ENCODE assay signal across 17 cellular contexts in the genomic region with DNA sequence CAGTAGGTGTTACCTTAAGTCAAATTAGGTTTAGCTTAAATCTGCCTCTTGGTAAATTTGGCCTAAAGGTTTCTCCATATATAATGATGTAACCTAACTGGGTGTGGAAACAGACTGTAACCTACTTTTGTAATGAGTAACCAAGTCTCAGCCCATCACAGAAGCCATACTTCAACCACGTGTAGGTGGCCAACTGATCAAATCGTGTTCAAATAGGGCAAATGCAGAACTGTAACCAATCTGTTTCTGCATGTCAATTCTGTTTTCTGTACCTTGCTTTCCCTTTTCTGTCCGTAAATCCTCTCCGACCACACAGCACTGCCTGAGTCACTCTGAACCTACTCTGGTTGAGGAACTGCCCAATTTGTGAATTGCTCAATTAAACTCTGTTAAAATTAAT. TPM values are rescaled to one million over a fixed set of nuclear protein-coding genes. Genes with fewer than 3 reads are reported as not detected.
DNase-seq lines count a peak whose midpoint lies in the region; ATAC-seq, FAIRE-seq and TF ChIP-seq lines count a peak whose summit lies in the region.
"Had no signal": no experiment of that assay in that cellular context is flagged by ENCODE, and none has a peak within 500 bp of the region (broad histone marks: within the 10 kb centered on the region; RNA-seq: fewer than 3 reads in every experiment).

No MANE protein-coding gene starts in this region.

- no peaks in the 10 kb centered on the region for H3K36me3 Mint-ChIP-seq in activated CD4-positive, alpha-beta T cell treated with anti-CD3 and anti-CD28 coated beads, Interleukin-2, amount 10 ng/mL, durations not matched to agents 24 days and 14 days (ENCODE audit: low read depth)
- H3K36me3 Mint-ChIP-seq in endodermal cell (ENCODE audit: low read depth) (no peaks in the 10 kb centered on the region), endothelial cell (ENCODE audit: low read depth, unreplicated experiment) (no peaks in the 10 kb centered on the region)
- H3K36me3 Mint-ChIP-seq: memory B cell, neural progenitor cell had no signal

- H3K9me3 Mint-ChIP-seq in activated CD4-positive, alpha-beta T cell treated with anti-CD3 and anti-CD28 coated beads, Interleukin-2, amount 10 ng/mL, durations not matched to agents 24 days and 14 days = peaks cover 3% of the 10 kb centered on the region
- H3K9me3 Mint-ChIP-seq in endodermal cell (peaks cover 32% of the 10 kb centered on the region), endothelial cell (ENCODE audit: unreplicated experiment) (no peaks in the 10 kb centered on the region)

- H3K9me3 ChIP-seq in endodermal cell (ENCODE audit: control insufficient read depth, low read length) = peaks cover 15% of the 10 kb centered on the region

- DNase-seq in activated CD4-positive, alpha-beta T cell treated with anti-CD3 and anti-CD28 coated beads, Interleukin-2, amount 50 U/mL, for 48 hours = peak; percentile 2 to 19
- no peak for DNase-seq in activated CD4-positive, alpha-beta T cell treated with anti-CD3 and anti-CD28 coated beads, Interleukin-2, amount 10 ng/mL, durations not matched to agents 24 days and 14 days
- DNase-seq in bronchial epithelial cell (ENCODE audit: low read depth) = peak; percentile 85
- no peak for DNase-seq in head of caudate nucleus
- no peak for DNase-seq in endodermal cell
- DNase-seq in endothelial cell (ENCODE audit: low spot score) = no peak
- DNase-seq: dorsolateral prefrontal cortex, SW 1271 had no signal

- no peak overlapping the region for H3K27ac ChIP-seq in endodermal cell (ENCODE audit: low read depth, low read length)
- H3K27ac ChIP-seq: dorsolateral prefrontal cortex, neural progenitor cell had no signal

- peak; percentile 23 for FAIRE-seq in bronchial epithelial cell (lab: Jason Lieb, UNC)

- no peak overlapping the region for H3K4me3 Mint-ChIP-seq in activated CD4-positive, alpha-beta T cell treated with anti-CD3 and anti-CD28 coated beads, Interleukin-2, amount 10 ng/mL, durations not matched to agents 24 days and 14 days
- H3K4me3 Mint-ChIP-seq in endodermal cell = no peak overlapping the region
- H3K4me3 Mint-ChIP-seq in endothelial cell (ENCODE audit: unreplicated experiment) = no peak overlapping the region
- H3K4me3 Mint-ChIP-seq: memory B cell, neural progenitor cell, WTC11 had no signal

- H3K27me3 Mint-ChIP-seq in activated CD4-positive, alpha-beta T cell treated with anti-CD3 and anti-CD28 coated beads, Interleukin-2, amount 10 ng/mL, durations not matched to agents 24 days and 14 days = peaks cover 4% of the 10 kb centered on the region
- H3K27me3 Mint-ChIP-seq in endodermal cell (ENCODE audit: insufficient read depth) (peaks cover 2% of the 10 kb centered on the region), endothelial cell (ENCODE audit: unreplicated experiment) (no peaks in the 10 kb centered on the region)

- H3K27me3 ChIP-seq in bronchial epithelial cell (ENCODE audit: control insufficient read depth, insufficient read depth, low read length) (no peaks in the 10 kb centered on the region), endodermal cell (ENCODE audit: control insufficient read depth, insufficient read depth, low read length, poor library complexity, severe bottlenecking) (no peaks in the 10 kb centered on the region)
- H3K27me3 ChIP-seq: dorsolateral prefrontal cortex, neural progenitor cell had no signal

- H3K4me1 Mint-ChIP-seq in activated CD4-positive, alpha-beta T cell treated with anti-CD3 and anti-CD28 coated beads, Interleukin-2, amount 10 ng/mL, durations not matched to agents 24 days and 14 days = no peaks in the 10 kb centered on the region
- H3K4me1 Mint-ChIP-seq in endodermal cell (no peaks in the 10 kb centered on the region), endothelial cell (ENCODE audit: unreplicated experiment) (no peaks in the 10 kb centered on the region)
- H3K4me1 Mint-ChIP-seq: memory B cell, neural progenitor cell, WTC11 had no signal

- H3K4me3 ChIP-seq in bronchial epithelial cell (ENCODE audit: low read depth, low read length) = no peak overlapping the region
- no peak overlapping the region for H3K4me3 ChIP-seq in endodermal cell (ENCODE audit: low read length)
- H3K4me3 ChIP-seq: dorsolateral prefrontal cortex, HAP-1, neural progenitor cell had no signal

- H3K4me1 ChIP-seq in endodermal cell (ENCODE audit: control insufficient read depth, insufficient read depth, low read length) = no peaks in the 10 kb centered on the region
- H3K4me1 ChIP-seq: HAP-1, neural progenitor cell had no signal

- TF ChIP-seq CTCF in bronchial epithelial cell (IDR thresholded peaks at IDR 0.05; ENCODE audit: insufficient read depth, low read length, severe bottlenecking) = no peak
- TF ChIP-seq CTCF in endodermal cell (conservative IDR thresholded peaks at IDR 0.05) = no peak
- no peak for TF ChIP-seq CTCF in endothelial cell (IDR thresholded peaks at IDR 0.05; ENCODE audit: unreplicated experiment)

- peak; percentile 51 for ATAC-seq in GM18867 (IDR thresholded peaks at IDR 0.05; ENCODE audit: unreplicated experiment)
- peak; percentile 88 for ATAC-seq in HG03457 (IDR thresholded peaks at IDR 0.05; ENCODE audit: unreplicated experiment)
- ATAC-seq: WTC11 had no signal

- H3K27ac Mint-ChIP-seq in activated CD4-positive, alpha-beta T cell treated with anti-CD3 and anti-CD28 coated beads, Interleukin-2, amount 10 ng/mL, durations not matched to agents 24 days and 14 days = no peak overlapping the region
- H3K27ac Mint-ChIP-seq in endodermal cell (no peak overlapping the region), endothelial cell (ENCODE audit: unreplicated experiment) (no peak overlapping the region)
- H3K27ac Mint-ChIP-seq: activated T-helper 2 cell treated with anti-CD3 and anti-CD28 coated beads, Interferon-gamma antibody, Interleukin-2, Interleukin-4, amounts not matched to agents 10 μg/mL and 5 μg/mL and 100 μg/mL, durations not matched to agents 14 hours and 24 hours and 36 hours; memory B cell; neural progenitor cell; WTC11 had no signal

- H3K9ac ChIP-seq in endodermal cell (ENCODE audit: extremely low read depth, low read length, poor library complexity, severe bottlenecking) = no peak overlapping the region
- H3K9ac ChIP-seq: neural progenitor cell had no signal

- 91 to 100% methylated on average over 3 to 4 of the region's 4 CpGs for WGBS in endodermal cell (ENCODE audit: insufficient coverage in 1 of 2, insufficient read length in 1 of 2), 2 experiments

- H3K36me3 ChIP-seq in bronchial epithelial cell (ENCODE audit: control insufficient read depth, insufficient read depth, low read length) (no peaks in the 10 kb centered on the region), endodermal cell (ENCODE audit: control insufficient read depth, insufficient read depth, low read length) (no peaks in the 10 kb centered on the region)
- H3K36me3 ChIP-seq: HAP-1, neural progenitor cell had no signal

- intact Hi-C loops in activated CD4-positive, alpha-beta T cell treated with anti-CD3 and anti-CD28 coated beads, Interleukin-2, amount 10 ng/mL, durations not matched to agents 24 days and 14 days (cut with micrococcal nuclease) = no loop called here
- intact Hi-C loops in head of caudate nucleus (cut with DNase I) = no loop called here

RNA-seq across cellular contexts. Expression of gene PLA2R1, which starts 34.0 kb away (rescaled TPM):
- total RNA-seq in activated CD4-positive, alpha-beta T cell treated with anti-CD3 and anti-CD28 coated beads, Interleukin-2, amount 10 ng/mL, durations not matched to agents 24 days and 14 days = not detected in 2 replicates
- total RNA-seq in bronchial epithelial cell (2.1 and 4.5 TPM in 2 replicates), endodermal cell (1 to 10 TPM; 1.4 to 1.8 TPM), endothelial cell (ENCODE audit: unreplicated experiment) (1.1 TPM)
- 0.32 TPM for polyA plus RNA-seq in endodermal cell (2013, experiment 1 of 2)
- 0.62 TPM for polyA plus RNA-seq in endodermal cell (2013, experiment 2 of 2)
- total RNA-seq: A673; activated T-helper 2 cell treated with anti-CD3 and anti-CD28 coated beads, Interferon-gamma antibody, Interleukin-2, Interleukin-4, amounts not matched to agents 10 μg/mL and 5 μg/mL and 100 μg/mL, durations not matched to agents 14 hours and 24 hours and 36 hours; OCI-LY7 had no signal

Comparison
In these comparisons a context has a peak if more than half of its experiments do, and no peak if none do; other contexts are left out.
1. DNase-seq: peak in activated CD4-positive, alpha-beta T cell treated with anti-CD3 and anti-CD28 coated beads, Interleukin-2, amount 50 U/mL, for 48 hours (2 of 2) and bronchial epithelial cell (single experiment); none in activated CD4-positive, alpha-beta T cell treated with anti-CD3 and anti-CD28 coated beads, Interleukin-2, amount 10 ng/mL, durations not matched to agents 24 days and 14 days (single experiment), head of caudate nucleus (0 of 42), endodermal cell (single experiment) and endothelial cell (single experiment).